18 cellular contexts compared by ENCODE assay signal in the genomic region with DNA sequence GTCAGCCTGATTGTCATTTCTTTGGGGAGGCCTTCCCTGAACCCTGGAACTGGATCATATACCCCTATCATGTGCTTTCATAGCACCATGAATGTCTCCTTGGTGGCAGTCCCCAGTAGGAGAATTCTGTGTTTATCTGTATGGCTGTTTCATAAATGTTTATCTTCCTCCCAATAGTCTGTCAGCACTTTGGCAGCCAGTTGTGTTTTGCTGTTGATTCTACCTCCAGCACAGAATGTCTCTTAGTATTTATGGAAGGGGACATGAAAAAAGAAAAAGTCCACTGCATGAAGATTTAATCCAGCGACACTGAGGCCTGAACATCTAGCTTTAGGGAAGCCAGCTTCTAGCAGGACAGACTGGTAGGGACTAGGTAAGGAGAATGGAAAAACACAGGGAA. TPM values are rescaled to one million over a fixed set of nuclear protein-coding genes. Genes with fewer than 3 reads are reported as not detected.
DNase-seq lines count a peak whose midpoint lies in the region; ATAC-seq and TF ChIP-seq lines count a peak whose summit lies in the region.
"Had no signal": no experiment of that assay in that cellular context is flagged by ENCODE, and none has a peak within 500 bp of the region (broad histone marks: within the 10 kb centered on the region; RNA-seq: fewer than 3 reads in every experiment).

No MANE protein-coding gene starts in this region.

- no peak for TF ChIP-seq CTCF in left ventricle myocardium inferior (IDR thresholded peaks at IDR 0.05; ENCODE audit: borderline replicate concordance)
- TF ChIP-seq CTCF in nephron progenitor cell (IDR thresholded peaks at IDR 0.05), result no peak

- intact Hi-C loops in left ventricle myocardium inferior (cut with micrococcal nuclease) (no loop called here), left cardiac atrium (cut with DNase I) (no loop called here), left ventricle myocardium superior (cut with micrococcal nuclease) (no loop called here)

- H3K36me3 ChIP-seq in left ventricle myocardium inferior (no peaks in the 10 kb centered on the region), subcutaneous abdominal adipose tissue (ENCODE audit: control insufficient read depth in 5 of 5, insufficient read depth in 5 of 5, low read length in 5 of 5) (no peaks in the 10 kb centered on the region)
- H3K36me3 ChIP-seq: BLaER1 treated with 17β-estradiol and CSF1 and Interleukin-3, amounts not matched to agents 10 nM and 100 nM had no signal

- no peaks in the 10 kb centered on the region for H3K27me3 Mint-ChIP-seq in nephron progenitor cell (ENCODE audit: low read depth, poor library complexity)
- H3K27me3 Mint-ChIP-seq: CD4-positive, alpha-beta T cell had no signal

- H3K27ac ChIP-seq in left ventricle myocardium inferior (replicated peaks), result peak overlapping the region; percentile 41
- H3K27ac ChIP-seq in subcutaneous abdominal adipose tissue (ENCODE audit: low read depth, low read length), result peak overlapping the region; percentile 39
- H3K27ac ChIP-seq: BLaER1 treated with 17β-estradiol and CSF1 and Interleukin-3, amounts not matched to agents 10 nM and 100 nM; GM23248; HL-60 had no signal

- H3K27me3 ChIP-seq in left ventricle myocardium inferior (ENCODE audit: low read depth) (no peaks in the 10 kb centered on the region), subcutaneous abdominal adipose tissue (ENCODE audit: control insufficient read depth in 5 of 5, insufficient read depth in 4 of 5, low read length in 5 of 5) (no peaks in the 10 kb centered on the region)
- H3K27me3 ChIP-seq: BLaER1 treated with 17β-estradiol and CSF1 and Interleukin-3, amounts not matched to agents 10 nM and 100 nM had no signal

- H3K9ac ChIP-seq in subcutaneous abdominal adipose tissue (ENCODE audit: low read length in 5 of 5), result no peak overlapping the region
- H3K9ac ChIP-seq: BLaER1 treated with 17β-estradiol and CSF1 and Interleukin-3, amounts not matched to agents 10 nM and 100 nM; GM23248 had no signal

- H3K27ac Mint-ChIP-seq in nephron progenitor cell, result peak overlapping the region; percentile 26
- H3K27ac Mint-ChIP-seq: CD4-positive, alpha-beta T cell had no signal

- DNase-seq in left ventricle myocardium inferior (no peak), left cardiac atrium (no peak), left ventricle myocardium superior (no peak), nephron progenitor cell (no peak), NCI-H2171 treated with DMSO at 0.1 percent for 48 hours (lab: John Stamatoyannopoulos, UW) (no peak), NAMALWA (ENCODE audit: low spot score) (no peak)
- DNase-seq: ACHN; Calu3; CD4-positive, alpha-beta T cell; DMS79; GM23248 had no signal

- no peak for ATAC-seq in left cardiac atrium
- peak; percentile 60 for ATAC-seq in left ventricle myocardium superior
- ATAC-seq in HG03280 (IDR thresholded peaks at IDR 0.05; ENCODE audit: unreplicated experiment), result no peak
- ATAC-seq: GM12878, HCT116 had no signal

- H3K4me3 ChIP-seq in left ventricle myocardium inferior (no peak overlapping the region), subcutaneous abdominal adipose tissue (ENCODE audit: low read depth in 1 of 5, low read length in 5 of 5) (no peak overlapping the region)
- H3K4me3 ChIP-seq: BLaER1 treated with 17β-estradiol and CSF1 and Interleukin-3, amounts not matched to agents 10 nM and 100 nM; GM12878; GM23248 had no signal

- no peaks in the 10 kb centered on the region for H3K4me1 Mint-ChIP-seq in nephron progenitor cell

- H3K4me1 ChIP-seq in left ventricle myocardium inferior (peaks cover 20% of the 10 kb centered on the region), subcutaneous abdominal adipose tissue (ENCODE audit: control insufficient read depth in 5 of 5, insufficient read depth in 5 of 5, low read length in 5 of 5) (peaks cover 0 to 31% (median 13%) of the 10 kb centered on the region in 5 donors)
- H3K4me1 ChIP-seq: BLaER1 treated with 17β-estradiol and CSF1 and Interleukin-3, amounts not matched to agents 10 nM and 100 nM had no signal

- no peaks in the 10 kb centered on the region for H3K9me3 Mint-ChIP-seq in nephron progenitor cell
- H3K9me3 Mint-ChIP-seq: CD4-positive, alpha-beta T cell had no signal

- H3K9me3 ChIP-seq in left ventricle myocardium inferior (replicated peaks) (no peaks in the 10 kb centered on the region), subcutaneous abdominal adipose tissue (ENCODE audit: control insufficient read depth in 5 of 5, low read length in 5 of 5) (no peaks in the 10 kb centered on the region)
- H3K9me3 ChIP-seq: BLaER1 treated with 17β-estradiol and CSF1 and Interleukin-3, amounts not matched to agents 10 nM and 100 nM had no signal

- no peaks in the 10 kb centered on the region for H3K36me3 Mint-ChIP-seq in nephron progenitor cell (ENCODE audit: low read depth)

- no peak overlapping the region for H3K4me3 Mint-ChIP-seq in nephron progenitor cell
- H3K4me3 Mint-ChIP-seq: CD4-positive, alpha-beta T cell had no signal

RNA-seq across cellular contexts. Expression of gene GHR, which starts 38.3 kb away (rescaled TPM):
- 12.9 TPM for total RNA-seq in left ventricle myocardium inferior
- 10 to 100 TPM; 15.2 to 22.4 TPM for total RNA-seq in left cardiac atrium
- total RNA-seq in left ventricle myocardium superior, result 11.9 TPM
- total RNA-seq: CD4-positive, alpha-beta T cell; G401 had no signal
